Comparison of ENCODE assay signal across 13 cellular contexts in genomic region chr11:9005087-9005486, GRCh38. TPM values are rescaled to one million over a fixed set of nuclear protein-coding genes. Genes with fewer than 3 reads are reported as not detected.
DNase-seq lines count a peak whose midpoint lies in the region; ATAC-seq, FAIRE-seq and TF ChIP-seq lines count a peak whose summit lies in the region.
"Had no signal": no experiment of that assay in that cellular context is flagged by ENCODE, and none has a peak within 500 bp of the region (broad histone marks: within the 10 kb centered on the region; RNA-seq: fewer than 3 reads in every experiment).

No MANE protein-coding gene starts in this region.

- FAIRE-seq in bronchial epithelial cell (lab: Jason Lieb, UNC) = peak; percentile 85

- H3K27me3 ChIP-seq in bronchial epithelial cell (ENCODE audit: control insufficient read depth, insufficient read depth, low read length) = peaks cover 28% of the 10 kb centered on the region

- ATAC-seq in HG02798 (IDR thresholded peaks at IDR 0.05; ENCODE audit: poor library complexity, unreplicated experiment) = no peak

- peaks cover 22% of the 10 kb centered on the region for H3K4me1 Mint-ChIP-seq in activated CD4-positive, alpha-beta T cell treated with anti-CD3 and anti-CD28 coated beads, Interleukin-2, amount 10 ng/mL, durations not matched to agents 7 days and 5 days
- H3K4me1 Mint-ChIP-seq in HFFc6 (ENCODE audit: low read depth) = peaks cover 38% of the 10 kb centered on the region
- peaks cover 15% of the 10 kb centered on the region for H3K4me1 Mint-ChIP-seq in osteocyte (ENCODE audit: unreplicated experiment)

- no peaks in the 10 kb centered on the region for H3K36me3 Mint-ChIP-seq in activated CD4-positive, alpha-beta T cell treated with anti-CD3 and anti-CD28 coated beads, Interleukin-2, amount 10 ng/mL, durations not matched to agents 7 days and 5 days (ENCODE audit: low read depth)
- H3K36me3 Mint-ChIP-seq in HFFc6 (ENCODE audit: low read depth) (peaks cover 5% of the 10 kb centered on the region), osteocyte (ENCODE audit: unreplicated experiment) (no peaks in the 10 kb centered on the region)

- CTCF ChIA-PET in activated CD4-positive, alpha-beta T cell treated with anti-CD3 and anti-CD28 coated beads, Interleukin-2, amount 10 ng/mL, durations not matched to agents 7 days and 5 days (lab: Charles Lee) = interaction anchor here (1.0 to 2.3 kb wide), 3 partner anchors 9 to 133 kb away, joined by 3 to 14 read pairs (median 3); no protein-coding TSS in a partner anchor

- DNase-seq in activated CD4-positive, alpha-beta T cell treated with anti-CD3 and anti-CD28 coated beads, Interleukin-2, amount 10 ng/mL, durations not matched to agents 7 days and 5 days = no peak
- DNase-seq in activated CD4-positive, alpha-beta T cell treated with anti-CD3 and anti-CD28 coated beads, Interleukin-2, amount 50 U/mL, for 1 hour = no peak
- DNase-seq in HFFc6 = no peak
- DNase-seq in bronchial epithelial cell (ENCODE audit: low read depth) = no peak
- DNase-seq in osteocyte (ENCODE audit: extremely low spot score, unreplicated experiment) = no peak
- DNase-seq in NK-92 treated with Interleukin-12 subunit alpha and Interleukin-12 subunit beta, amount 100 ng/mL, for 24 hours (lab: John Stamatoyannopoulos, UW) = no peak
- DNase-seq in NCI-H524 (lab: John Stamatoyannopoulos, UW) = no peak
- DNase-seq: left ventricle myocardium inferior, NCI-H226, WERI-Rb-1 had no signal

- H3K4me3 Mint-ChIP-seq in activated CD4-positive, alpha-beta T cell treated with anti-CD3 and anti-CD28 coated beads, Interleukin-2, amount 10 ng/mL, durations not matched to agents 7 days and 5 days = peak overlapping the region; percentile 34
- H3K4me3 Mint-ChIP-seq in HFFc6 (peak overlapping the region; percentile 30), osteocyte (ENCODE audit: unreplicated experiment) (peak overlapping the region; percentile 42)

- peaks cover under 1% of the 10 kb centered on the region for H3K9me3 Mint-ChIP-seq in activated CD4-positive, alpha-beta T cell treated with anti-CD3 and anti-CD28 coated beads, Interleukin-2, amount 10 ng/mL, durations not matched to agents 7 days and 5 days
- peaks cover 2% of the 10 kb centered on the region; the same call in 1 of the 2 replicates for H3K9me3 Mint-ChIP-seq in HFFc6
- peaks cover 3% of the 10 kb centered on the region for H3K9me3 Mint-ChIP-seq in osteocyte (ENCODE audit: unreplicated experiment)

- H3K27ac Mint-ChIP-seq in activated CD4-positive, alpha-beta T cell treated with anti-CD3 and anti-CD28 coated beads, Interleukin-2, amount 10 ng/mL, durations not matched to agents 7 days and 5 days = no peak overlapping the region
- H3K27ac Mint-ChIP-seq in HFFc6 (no peak overlapping the region), osteocyte (ENCODE audit: unreplicated experiment) (no peak overlapping the region)

- no peak for TF ChIP-seq CTCF in HFFc6 (IDR thresholded peaks at IDR 0.05)
- no peak for TF ChIP-seq CTCF in bronchial epithelial cell (IDR thresholded peaks at IDR 0.05; ENCODE audit: insufficient read depth, low read length, severe bottlenecking)
- TF ChIP-seq CTCF in osteocyte (IDR thresholded peaks at IDR 0.05) = no peak

- H3K36me3 ChIP-seq in bronchial epithelial cell (ENCODE audit: control insufficient read depth, insufficient read depth, low read length) = no peaks in the 10 kb centered on the region
- H3K36me3 ChIP-seq: left ventricle myocardium inferior, WERI-Rb-1 had no signal

- POLR2A ChIA-PET in activated CD4-positive, alpha-beta T cell treated with anti-CD3 and anti-CD28 coated beads, Interleukin-2, amount 10 ng/mL, durations not matched to agents 7 days and 5 days (lab: Charles Lee) = no interaction called here

- peaks cover 63% of the 10 kb centered on the region for H3K27me3 Mint-ChIP-seq in activated CD4-positive, alpha-beta T cell treated with anti-CD3 and anti-CD28 coated beads, Interleukin-2, amount 10 ng/mL, durations not matched to agents 7 days and 5 days
- H3K27me3 Mint-ChIP-seq in HFFc6 (ENCODE audit: insufficient read depth) (peaks cover 22% of the 10 kb centered on the region), osteocyte (ENCODE audit: unreplicated experiment) (peaks cover 43% of the 10 kb centered on the region)

- H3K4me3 ChIP-seq in bronchial epithelial cell (ENCODE audit: low read depth, low read length) = no peak overlapping the region
- H3K4me3 ChIP-seq: body of pancreas had no signal

RNA-seq across cellular contexts. Expression of gene NRIP3, which starts 1.3 kb away (rescaled TPM):
- total RNA-seq in activated CD4-positive, alpha-beta T cell treated with anti-CD3 and anti-CD28 coated beads, Interleukin-2, amount 10 ng/mL, durations not matched to agents 7 days and 5 days = under 1 TPM; 0.62 to 0.75 TPM
- 10 to 100 TPM in 4 of 6 experiments, 1 to 10 TPM in 2; 7.8 to 18.6 (median 16.2) TPM for total RNA-seq in HFFc6 (2021; fragmentation: NEBNext Ultra II Directional; extraction: Animal tissue kit (Norgen Biotek cat#: 25700))
- total RNA-seq in bronchial epithelial cell = 1.6 and 2.2 TPM in 2 replicates
- total RNA-seq in osteocyte = 0.97 and 1.1 TPM in 2 replicates
- total RNA-seq: OCI-LY7 had no signal

RNA-seq across cellular contexts. Expression of gene TMEM9B, which starts 40.8 kb away (rescaled TPM):
- 10 to 100 TPM; 27.7 to 35.2 TPM for total RNA-seq in activated CD4-positive, alpha-beta T cell treated with anti-CD3 and anti-CD28 coated beads, Interleukin-2, amount 10 ng/mL, durations not matched to agents 7 days and 5 days
- 10 to 100 TPM; 50.0 to 66.0 (median 59.7) TPM for total RNA-seq in HFFc6 (2021; fragmentation: NEBNext Ultra II Directional; extraction: Animal tissue kit (Norgen Biotek cat#: 25700))
- total RNA-seq in bronchial epithelial cell (53.8 and 56.3 TPM in 2 replicates), osteocyte (33.4 and 35.9 TPM in 2 replicates)
